In the genomic region with DNA sequence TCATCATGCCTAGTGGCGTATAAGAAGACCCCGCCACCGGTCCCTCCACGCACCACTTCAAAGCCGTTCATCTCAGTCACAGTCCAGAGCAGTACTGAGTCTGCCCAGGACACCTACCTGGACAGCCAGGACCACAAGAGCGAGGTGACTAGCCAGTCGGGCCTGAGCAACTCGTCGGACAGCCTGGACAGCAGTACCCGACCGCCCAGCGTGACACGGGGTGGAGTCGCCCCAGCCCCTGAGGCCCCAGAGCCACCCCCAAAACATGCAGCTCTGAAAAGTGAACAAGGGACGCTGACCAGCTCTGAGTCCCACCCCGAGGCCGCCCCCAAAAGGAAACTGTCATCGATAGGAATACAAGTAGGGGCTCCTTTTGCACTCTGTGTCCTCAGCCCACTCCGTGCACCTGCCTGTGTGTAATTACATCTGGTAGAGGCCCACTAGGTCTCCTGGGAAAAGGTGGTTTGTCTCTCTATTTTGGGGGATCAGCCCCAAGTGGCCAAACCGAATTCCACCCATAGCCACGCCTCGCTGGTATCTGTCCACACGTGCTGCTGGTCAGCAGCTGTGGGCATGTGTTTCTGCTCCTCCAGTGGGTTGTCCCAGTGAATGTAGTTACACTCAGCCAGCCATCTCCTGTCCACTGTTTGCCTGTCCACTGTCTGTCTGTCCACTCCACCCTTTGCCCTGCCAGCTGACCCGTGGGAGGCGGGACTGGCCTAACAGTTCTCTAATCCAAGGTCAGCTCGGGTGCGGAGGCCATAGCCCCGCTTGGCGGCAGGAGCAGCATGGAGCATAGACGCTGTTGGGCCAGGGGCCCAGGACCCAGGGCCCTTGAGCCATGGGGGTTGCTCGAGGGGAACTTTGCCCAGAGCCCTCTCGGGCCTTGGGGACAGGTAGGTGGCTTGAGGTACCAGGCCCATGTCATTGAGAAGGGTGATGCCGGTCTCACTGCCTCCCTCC, we compare ENCODE assay signal across 1 cellular context.
TF ChIP-seq lines count a peak whose summit lies in the region.

No MANE protein-coding gene starts in this region.

TF ChIP-seq in HepG2, 621 proteins besides CTCF, POLR2A, EP300 and RAD21 (continues in another document):
- TF ChIP-seq, protein P1, sequence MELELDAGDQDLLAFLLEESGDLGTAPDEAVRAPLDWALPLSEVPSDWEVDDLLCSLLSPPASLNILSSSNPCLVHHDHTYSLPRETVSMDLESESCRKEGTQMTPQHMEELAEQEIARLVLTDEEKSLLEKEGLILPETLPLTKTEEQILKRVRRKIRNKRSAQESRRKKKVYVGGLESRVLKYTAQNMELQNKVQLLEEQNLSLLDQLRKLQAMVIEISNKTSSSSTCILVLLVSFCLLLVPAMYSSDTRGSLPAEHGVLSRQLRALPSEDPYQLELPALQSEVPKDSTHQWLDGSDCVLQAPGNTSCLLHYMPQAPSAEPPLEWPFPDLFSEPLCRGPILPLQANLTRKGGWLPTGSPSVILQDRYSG (CRISPR knock-in tag; IDR thresholded peaks at IDR 0.05) = no peak
- TF ChIP-seq ZFP90 (CRISPR knock-in tag; IDR thresholded peaks at IDR 0.05; ENCODE audit: borderline replicate concordance) = no peak
- TF ChIP-seq ARNT (IDR thresholded peaks at IDR 0.05) = no peak
- TF ChIP-seq, protein P2, sequence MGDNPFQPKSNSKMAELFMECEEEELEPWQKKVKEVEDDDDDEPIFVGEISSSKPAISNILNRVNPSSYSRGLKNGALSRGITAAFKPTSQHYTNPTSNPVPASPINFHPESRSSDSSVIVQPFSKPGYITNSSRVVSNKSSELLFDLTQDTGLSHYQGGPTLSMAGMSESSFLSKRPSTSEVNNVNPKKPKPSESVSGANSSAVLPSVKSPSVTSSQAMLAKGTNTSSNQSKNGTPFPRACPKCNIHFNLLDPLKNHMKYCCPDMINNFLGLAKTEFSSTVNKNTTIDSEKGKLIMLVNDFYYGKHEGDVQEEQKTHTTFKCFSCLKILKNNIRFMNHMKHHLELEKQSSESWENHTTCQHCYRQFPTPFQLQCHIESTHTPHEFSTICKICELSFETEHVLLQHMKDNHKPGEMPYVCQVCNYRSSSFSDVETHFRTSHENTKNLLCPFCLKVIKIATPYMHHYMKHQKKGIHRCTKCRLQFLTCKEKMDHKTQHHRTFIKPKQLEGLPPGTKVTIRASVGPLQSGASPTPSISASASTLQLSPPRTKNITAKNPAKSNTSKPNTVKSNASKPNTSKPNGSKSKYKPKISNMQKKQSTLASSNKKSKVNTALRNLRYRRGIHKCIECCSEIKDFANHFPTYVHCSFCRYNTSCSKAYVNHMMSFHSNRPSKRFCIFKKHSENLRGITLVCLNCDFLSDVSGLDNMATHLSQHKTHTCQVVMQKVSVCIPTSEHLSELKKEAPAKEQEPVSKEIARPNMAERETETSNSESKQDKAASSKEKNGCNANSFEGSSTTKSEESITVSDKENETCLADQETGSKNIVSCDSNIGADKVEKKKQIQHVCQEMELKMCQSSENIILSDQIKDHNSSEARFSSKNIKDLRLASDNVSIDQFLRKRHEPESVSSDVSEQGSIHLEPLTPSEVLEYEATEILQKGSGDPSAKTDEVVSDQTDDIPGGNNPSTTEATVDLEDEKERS (CRISPR knock-in tag; IDR thresholded peaks at IDR 0.05) = no peak
- no peak for TF ChIP-seq ZNF564 (CRISPR knock-in tag; IDR thresholded peaks at IDR 0.05)
- no peak for TF ChIP-seq RFXAP (CRISPR knock-in tag; IDR thresholded peaks at IDR 0.05; ENCODE audit: borderline replicate concordance)
- TF ChIP-seq ZMAT3 (CRISPR knock-in tag; conservative IDR thresholded peaks at IDR 0.05) = no peak
- TF ChIP-seq ZKSCAN5 (CRISPR knock-in tag; IDR thresholded peaks at IDR 0.05) = no peak
- TF ChIP-seq POLR2G (IDR thresholded peaks at IDR 0.05; ENCODE audit: low read depth, low read length) = no peak
- TF ChIP-seq ZSCAN12 (CRISPR knock-in tag; IDR thresholded peaks at IDR 0.05) = no peak
- TF ChIP-seq ZNF672 (CRISPR knock-in tag; IDR thresholded peaks at IDR 0.05) = no peak
- no peak for TF ChIP-seq LCORL (IDR thresholded peaks at IDR 0.05)
- TF ChIP-seq LCORL (CRISPR knock-in tag; IDR thresholded peaks at IDR 0.05) = no peak
- TF ChIP-seq THAP11 (CRISPR knock-in tag; IDR thresholded peaks at IDR 0.05) = no peak
- no peak for TF ChIP-seq TCF7 (IDR thresholded peaks at IDR 0.05; ENCODE audit: low read depth)
- no peak for TF ChIP-seq ELF4 (CRISPR knock-in tag; IDR thresholded peaks at IDR 0.05; ENCODE audit: borderline replicate concordance)
- no peak for TF ChIP-seq FOXP1 (IDR thresholded peaks at IDR 0.05)
- TF ChIP-seq FOXP1 (CRISPR knock-in tag; IDR thresholded peaks at IDR 0.05) = no peak
- TF ChIP-seq, protein P3, sequence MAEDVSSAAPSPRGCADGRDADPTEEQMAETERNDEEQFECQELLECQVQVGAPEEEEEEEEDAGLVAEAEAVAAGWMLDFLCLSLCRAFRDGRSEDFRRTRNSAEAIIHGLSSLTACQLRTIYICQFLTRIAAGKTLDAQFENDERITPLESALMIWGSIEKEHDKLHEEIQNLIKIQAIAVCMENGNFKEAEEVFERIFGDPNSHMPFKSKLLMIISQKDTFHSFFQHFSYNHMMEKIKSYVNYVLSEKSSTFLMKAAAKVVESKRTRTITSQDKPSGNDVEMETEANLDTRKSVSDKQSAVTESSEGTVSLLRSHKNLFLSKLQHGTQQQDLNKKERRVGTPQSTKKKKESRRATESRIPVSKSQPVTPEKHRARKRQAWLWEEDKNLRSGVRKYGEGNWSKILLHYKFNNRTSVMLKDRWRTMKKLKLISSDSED (CRISPR knock-in tag; IDR thresholded peaks at IDR 0.05) = no peak
- no peak for TF ChIP-seq ZNF318 (CRISPR knock-in tag; IDR thresholded peaks at IDR 0.05)
- TF ChIP-seq MYC (CRISPR knock-in tag; IDR thresholded peaks at IDR 0.05; ENCODE audit: borderline replicate concordance) = no peak
- no peak for TF ChIP-seq ZNF281 (CRISPR knock-in tag; IDR thresholded peaks at IDR 0.05; ENCODE audit: borderline replicate concordance)
- no peak for TF ChIP-seq SMC3 (IDR thresholded peaks at IDR 0.05; ENCODE audit: low read length)
- TF ChIP-seq E2F1 (CRISPR knock-in tag; IDR thresholded peaks at IDR 0.05) = no peak
- TF ChIP-seq MAX (IDR thresholded peaks at IDR 0.05) = peak; percentile 11; the same call in 1 of the 2 replicates
- TF ChIP-seq AGO2 (optimal IDR thresholded peaks at IDR 0.05; ENCODE audit: low read depth, low read length) = peak; percentile 72
- TF ChIP-seq GABPB1 (CRISPR knock-in tag; IDR thresholded peaks at IDR 0.05) = peak; percentile 14; the same call in 1 of the 2 replicates
- TF ChIP-seq MAF1 (CRISPR knock-in tag; IDR thresholded peaks at IDR 0.05; ENCODE audit: borderline replicate concordance) = no peak
- TF ChIP-seq ZSCAN31 (CRISPR knock-in tag; IDR thresholded peaks at IDR 0.05; ENCODE audit: low read depth) = no peak
- TF ChIP-seq ZBTB38 (CRISPR knock-in tag; IDR thresholded peaks at IDR 0.05) = peak; percentile 55; the same call in 1 of the 2 replicates
- TF ChIP-seq MED1 (CRISPR knock-in tag; IDR thresholded peaks at IDR 0.05) = no peak
- peak; percentile 59; the same call in 1 of the 2 replicates for TF ChIP-seq ZC3H13 (CRISPR knock-in tag; IDR thresholded peaks at IDR 0.05)
- peak; percentile 90 for TF ChIP-seq ZNF296 (CRISPR knock-in tag; conservative IDR thresholded peaks at IDR 0.05)
- no peak for TF ChIP-seq MAFF (IDR thresholded peaks at IDR 0.05; ENCODE audit: low read depth, low read length)
- TF ChIP-seq GTF2F1 (IDR thresholded peaks at IDR 0.05; ENCODE audit: low read length) = no peak
- TF ChIP-seq ZSCAN21 (CRISPR knock-in tag; IDR thresholded peaks at IDR 0.05; ENCODE audit: borderline replicate concordance) = no peak
- peak; percentile 63; the same call in 1 of the 2 replicates for TF ChIP-seq ZBTB33 (CRISPR knock-in tag; IDR thresholded peaks at IDR 0.05)
- no peak for TF ChIP-seq TBX2 (CRISPR knock-in tag; IDR thresholded peaks at IDR 0.05; ENCODE audit: borderline replicate concordance)
